Comparison of ENCODE assay signal across 23 cellular contexts in the genomic region with DNA sequence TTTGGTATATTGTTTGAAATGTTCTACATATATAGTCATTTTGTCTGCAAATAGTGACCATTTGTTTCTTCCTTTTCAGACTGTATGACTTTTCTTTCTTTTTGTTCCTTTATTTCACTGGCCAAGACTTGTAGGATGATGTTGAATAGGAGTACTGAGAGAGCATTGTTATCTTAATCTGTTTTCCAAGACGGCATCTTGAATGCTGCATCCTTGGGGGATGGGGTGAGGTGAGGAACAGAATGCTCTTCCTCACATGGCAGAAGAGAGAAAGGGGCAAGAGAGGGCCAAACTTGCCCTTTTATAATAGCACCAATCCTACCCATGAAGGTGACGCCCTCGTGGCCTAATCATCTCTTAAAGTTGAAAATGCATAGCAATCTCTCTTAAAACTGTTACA.
"Had no signal": no experiment of that assay in that cellular context is flagged by ENCODE, and none has a peak within 500 bp of the region (broad histone marks: within the 10 kb centered on the region; RNA-seq: fewer than 3 reads in every experiment).

No MANE protein-coding gene starts in this region.

- H3K36me3 ChIP-seq: esophagus muscularis mucosa, heart left ventricle, left lung, lower lobe of right lung had no signal

- H3K9me3 ChIP-seq: esophagus muscularis mucosa had no signal

- ATAC-seq: foreskin keratinocyte, gastroesophageal sphincter, heart left ventricle, left cardiac atrium, left lung, left ventricle myocardium superior, lower lobe of right lung, mucosa of descending colon had no signal

- H3K27ac ChIP-seq: coronary artery, dorsolateral prefrontal cortex, esophagus muscularis mucosa, foreskin keratinocyte, gastroesophageal sphincter, heart left ventricle, hepatocyte, left lung, lower lobe of right lung had no signal

- H3K27ac Mint-ChIP-seq: mesothelial cell of epicardium had no signal

- H2AFZ ChIP-seq: hepatocyte had no signal

- FAIRE-seq: colon, endothelial cell of umbilical vein, frontal cortex, islet of Langerhans, keratinocyte had no signal

- H3K4me3 Mint-ChIP-seq: mesothelial cell of epicardium had no signal

- H3K4me3 ChIP-seq: coronary artery, dorsolateral prefrontal cortex, esophagus muscularis mucosa, gastroesophageal sphincter, heart left ventricle, hepatocyte, left lung, lower lobe of right lung, mucosa of descending colon had no signal

- DNase-seq: dermis blood vessel endothelial cell; dorsolateral prefrontal cortex; effector CD4-positive, alpha-beta T cell; effector memory CD4-positive, alpha-beta T cell; foreskin keratinocyte; heart left ventricle; hypothalamus; left cardiac atrium; left lung; left ventricle myocardium superior; lower lobe of right lung; mesenchymal stem cell; mucosa of descending colon had no signal

- H3K4me2 ChIP-seq: hepatocyte had no signal

- H3K27me3 ChIP-seq: dorsolateral prefrontal cortex, esophagus muscularis mucosa, foreskin keratinocyte, gastroesophageal sphincter, heart left ventricle, hepatocyte, left lung had no signal
